ENCODE assay signal across 29 cellular contexts in the genomic region with DNA sequence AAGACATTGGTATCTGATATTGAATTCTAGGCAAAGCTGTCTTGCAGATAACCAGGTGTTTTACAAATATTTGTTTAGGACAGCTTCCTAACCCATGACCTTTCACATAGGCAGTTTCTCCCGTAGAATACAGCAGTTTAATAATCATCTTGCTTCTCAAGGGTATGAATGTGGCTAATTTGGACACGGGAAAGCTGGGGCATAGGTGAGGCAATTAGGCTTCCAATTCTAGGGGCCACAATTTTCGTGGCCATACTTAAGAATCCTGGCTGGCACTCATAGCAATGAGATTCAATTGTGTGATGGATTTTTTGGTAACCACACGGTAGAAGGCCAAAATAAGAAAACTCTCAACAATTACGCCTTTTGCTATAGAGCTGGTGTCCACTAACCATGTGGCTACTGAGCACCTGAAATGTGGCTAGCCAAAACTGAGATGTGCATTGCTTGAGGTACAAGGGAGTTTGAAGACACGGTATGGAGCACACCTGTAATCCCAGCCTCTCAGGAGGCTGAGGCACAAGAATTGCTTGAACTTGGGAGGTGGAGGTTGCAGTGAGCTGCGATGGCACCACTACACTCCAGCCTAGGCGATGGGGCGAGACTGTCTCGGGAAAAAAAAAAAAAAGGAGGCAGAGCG. TPM values are rescaled to one million over a fixed set of nuclear protein-coding genes. Genes with fewer than 3 reads are reported as not detected.
DNase-seq lines count a peak whose midpoint lies in the region; ATAC-seq and TF ChIP-seq lines count a peak whose summit lies in the region.
"Had no signal": no experiment of that assay in that cellular context is flagged by ENCODE, and none has a peak within 500 bp of the region (broad histone marks: within the 10 kb centered on the region; RNA-seq: fewer than 3 reads in every experiment).

No MANE protein-coding gene starts in this region.

- peaks cover 43% of the 10 kb centered on the region for H3K36me3 Mint-ChIP-seq in activated CD4-positive, alpha-beta T cell treated with anti-CD3 and anti-CD28 coated beads for 36 hours (ENCODE audit: low read depth)

- no peaks in the 10 kb centered on the region for H3K9me3 Mint-ChIP-seq in activated CD4-positive, alpha-beta T cell treated with anti-CD3 and anti-CD28 coated beads for 36 hours (ENCODE audit: low read depth)
- peaks cover 0 to 7% of the 10 kb centered on the region in 2 donors for H3K9me3 Mint-ChIP-seq in stimulated activated naive CD8-positive, alpha-beta T cell treated with anti-CD3 and anti-CD28 coated beads, Interleukin-15, amount 100 ng/mL, for 72 hours
- H3K9me3 Mint-ChIP-seq: activated T-cell treated with anti-CD3 and anti-CD28 coated beads, Interleukin-2, amount 50 U/mL, for 72 hours; CD4-positive, CD25-positive, alpha-beta regulatory T cell; type B pancreatic cell had no signal

- H3K27me3 Mint-ChIP-seq in activated CD4-positive, alpha-beta T cell treated with anti-CD3 and anti-CD28 coated beads for 36 hours, result no peaks in the 10 kb centered on the region
- no peaks in the 10 kb centered on the region for H3K27me3 Mint-ChIP-seq in stimulated activated naive CD8-positive, alpha-beta T cell treated with anti-CD3 and anti-CD28 coated beads, Interleukin-15, amount 100 ng/mL, for 72 hours
- H3K27me3 Mint-ChIP-seq: activated CD4-positive, alpha-beta memory T cell treated with anti-CD3 and anti-CD28 coated beads for 36 hours; CD4-positive, CD25-positive, alpha-beta regulatory T cell; naive thymus-derived CD8-positive, alpha-beta T cell; type B pancreatic cell had no signal

- POLR2A ChIA-PET in activated CD4-positive, alpha-beta T cell treated with anti-CD3 and anti-CD28 coated beads for 36 hours (lab: Charles Lee), result interaction anchor here (0.6 to 0.7 kb wide), 3 partner anchors 31 to 585 kb away, joined by 3 to 7 read pairs (median 4); no protein-coding TSS in a partner anchor

- intact Hi-C loops in activated CD4-positive, alpha-beta T cell treated with anti-CD3 and anti-CD28 coated beads for 36 hours (cut with DNase I, micrococcal nuclease), result no loop called here

- ATAC-seq in activated CD4-positive, alpha-beta T cell treated with anti-CD3 and anti-CD28 coated beads for 36 hours, result peak; percentile 26
- ATAC-seq in stimulated activated naive CD8-positive, alpha-beta T cell treated with anti-CD3 and anti-CD28 coated beads, Interleukin-15, amount 100 ng/mL, for 72 hours, result peak; percentile 33
- ATAC-seq in HG03457 (IDR thresholded peaks at IDR 0.05; ENCODE audit: unreplicated experiment), result no peak
- ATAC-seq: A549; activated T-cell treated with anti-CD3 and anti-CD28 coated beads, Interleukin-2, amount 50 U/mL, for 72 hours; naive thymus-derived CD8-positive, alpha-beta T cell had no signal

- TF ChIP-seq POLR2A in erythroblast (IDR thresholded peaks at IDR 0.05; ENCODE audit: low read length), result peak; percentile 84

- no peak overlapping the region for H3K4me3 Mint-ChIP-seq in activated CD4-positive, alpha-beta T cell treated with anti-CD3 and anti-CD28 coated beads for 36 hours
- H3K4me3 Mint-ChIP-seq in stimulated activated naive CD8-positive, alpha-beta T cell treated with anti-CD3 and anti-CD28 coated beads, Interleukin-15, amount 100 ng/mL, for 72 hours, result no peak overlapping the region
- H3K4me3 Mint-ChIP-seq: activated CD4-positive, alpha-beta memory T cell treated with anti-CD3 and anti-CD28 coated beads for 36 hours; activated naive CD4-positive, alpha-beta T cell treated with anti-CD3 and anti-CD28 coated beads for 36 hours; activated T-cell treated with anti-CD3 and anti-CD28 coated beads, Interleukin-2, amount 50 U/mL, for 72 hours; CD4-positive, CD25-positive, alpha-beta regulatory T cell; naive thymus-derived CD8-positive, alpha-beta T cell; type B pancreatic cell had no signal

- no peak overlapping the region for H3K27ac Mint-ChIP-seq in activated CD4-positive, alpha-beta T cell treated with anti-CD3 and anti-CD28 coated beads for 36 hours
- no peak overlapping the region for H3K27ac Mint-ChIP-seq in stimulated activated naive CD8-positive, alpha-beta T cell treated with anti-CD3 and anti-CD28 coated beads, Interleukin-15, amount 100 ng/mL, for 72 hours
- H3K27ac Mint-ChIP-seq: activated CD4-positive, alpha-beta memory T cell treated with anti-CD3 and anti-CD28 coated beads for 36 hours; activated naive CD4-positive, alpha-beta T cell treated with anti-CD3 and anti-CD28 coated beads for 36 hours; activated T-cell treated with anti-CD3 and anti-CD28 coated beads, Interleukin-2, amount 50 U/mL, for 72 hours; progenitor cell of endocrine pancreas; type B pancreatic cell had no signal

- H3K4me1 Mint-ChIP-seq in activated CD4-positive, alpha-beta T cell treated with anti-CD3 and anti-CD28 coated beads for 36 hours, result peaks cover 6% of the 10 kb centered on the region
- H3K4me1 Mint-ChIP-seq in stimulated activated naive CD8-positive, alpha-beta T cell treated with anti-CD3 and anti-CD28 coated beads, Interleukin-15, amount 100 ng/mL, for 72 hours, result peaks cover 8% of the 10 kb centered on the region

- no peak for DNase-seq in activated CD4-positive, alpha-beta T cell treated with anti-CD3 and anti-CD28 coated beads for 36 hours
- no peak for DNase-seq in activated CD4-positive, alpha-beta T cell treated with anti-CD3 and anti-CD28 coated beads for 4 hours
- DNase-seq in HUDEP-2 (lab: John Stamatoyannopoulos, UW; ENCODE audit: unreplicated experiment in 76 of 76) (peak in 57 of 76 experiments; percentile 26 to 91 (median 67)), erythroblast (lab: John Stamatoyannopoulos, UW) (peak; percentile 81 to 85), putamen (ENCODE audit: low spot score) (no peak)
- no peak for DNase-seq in stimulated activated naive CD8-positive, alpha-beta T cell treated with anti-CD3 and anti-CD28 coated beads, Interleukin-15, amount 100 ng/mL, for 72 hours
- no peak for DNase-seq in effector CD4-positive, alpha-beta T cell
- DNase-seq: activated CD4-positive, alpha-beta memory T cell treated with anti-CD3 and anti-CD28 coated beads for 36 hours; activated CD4-positive, CD25-positive, alpha-beta regulatory T cell; activated naive CD4-positive, alpha-beta T cell treated with anti-CD3 and anti-CD28 coated beads for 36 hours; activated T-cell treated with anti-CD3 and anti-CD28 coated beads, Interleukin-2, amount 50 U/mL, for 72 hours; amniotic stem cell; brain microvascular endothelial cell; CD4-positive, CD25-positive, alpha-beta regulatory T cell; dorsolateral prefrontal cortex; foreskin melanocyte; naive thymus-derived CD8-positive, alpha-beta T cell; NCI-H1436 treated with DMSO at 0.1 percent for 48 hours; NCI-H2081 treated with DMSO at 0.1 percent for 48 hours; NCI-H2227 treated with DMSO at 0.1 percent for 48 hours; NCI-H69; nucleus accumbens; sigmoid colon; stimulated activated CD4-positive, alpha-beta T cell treated with anti-CD3 and anti-CD28 coated beads, Interleukin-4, amount 100 ng/mL, for 1 hour; substantia nigra had no signal

- CTCF ChIA-PET in activated CD4-positive, alpha-beta T cell treated with anti-CD3 and anti-CD28 coated beads for 36 hours (lab: Charles Lee), result interaction anchor here (0.8 to 1.3 kb wide), 2 partner anchors 24 to 31 kb away, joined by 4 read pairs; no protein-coding TSS in a partner anchor

RNA-seq across cellular contexts. Expression of gene TFRC, which starts 34.4 kb away (rescaled TPM):
- 100 to 1,000 TPM; 373 to 520 TPM for total RNA-seq in activated CD4-positive, alpha-beta T cell treated with anti-CD3 and anti-CD28 coated beads for 36 hours

Comparison
In these comparisons a context has a peak if more than half of its experiments do, and no peak if none do; other contexts are left out.
1. DNase-seq: peak in HUDEP-2 (57 of 76) and erythroblast (2 of 2); none in activated CD4-positive, alpha-beta T cell treated with anti-CD3 and anti-CD28 coated beads for 36 hours (single experiment), activated CD4-positive, alpha-beta T cell treated with anti-CD3 and anti-CD28 coated beads for 4 hours (0 of 2), stimulated activated naive CD8-positive, alpha-beta T cell treated with anti-CD3 and anti-CD28 coated beads, Interleukin-15, amount 100 ng/mL, for 72 hours (0 of 2), effector CD4-positive, alpha-beta T cell (single experiment) and putamen (single experiment).